1 cellular context compared by ENCODE assay signal in the genomic region with DNA sequence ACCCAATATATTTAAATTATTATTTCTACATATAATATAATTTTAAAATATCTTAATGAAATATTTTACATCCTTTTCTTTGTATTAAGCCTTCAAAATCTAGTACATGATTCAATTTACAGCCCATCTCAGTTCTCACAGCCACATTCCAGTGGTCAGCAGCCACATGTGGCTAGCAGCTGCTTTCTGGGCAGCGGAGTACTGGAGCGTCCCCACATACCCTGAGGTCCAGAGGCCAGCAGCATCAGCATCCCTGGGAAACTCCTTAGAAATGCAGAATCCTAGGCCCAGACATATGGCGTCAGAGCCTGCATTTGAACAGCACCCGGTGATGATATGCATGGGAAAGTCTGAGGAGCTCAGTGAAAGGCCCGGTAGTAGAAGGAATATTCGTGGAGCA.
TF ChIP-seq lines count a peak whose summit lies in the region.

No MANE protein-coding gene starts in this region.

TF ChIP-seq in IMR-90, 13 proteins besides CTCF, POLR2A, EP300 and RAD21 (continued from another document):
- TF ChIP-seq MXI1 (IDR thresholded peaks at IDR 0.05; ENCODE audit: borderline replicate concordance, low read depth, low read length) (no peak), MAZ (IDR thresholded peaks at IDR 0.05; ENCODE audit: borderline replicate concordance, low read depth, low read length) (no peak), RFX5 (IDR thresholded peaks at IDR 0.05; ENCODE audit: low read depth, low read length) (no peak), NFE2L2 (IDR thresholded peaks at IDR 0.05; ENCODE audit: low read depth, low read length) (no peak), BHLHE40 (IDR thresholded peaks at IDR 0.05; ENCODE audit: low read depth, low read length) (no peak), CEBPB (IDR thresholded peaks at IDR 0.05; ENCODE audit: low read depth, low read length) (no peak), SMC3 (IDR thresholded peaks at IDR 0.05; ENCODE audit: low read depth, low read length) (no peak)
TF ChIP-seq in IMR-90: peak in this region for 0.
